In the genomic region with DNA sequence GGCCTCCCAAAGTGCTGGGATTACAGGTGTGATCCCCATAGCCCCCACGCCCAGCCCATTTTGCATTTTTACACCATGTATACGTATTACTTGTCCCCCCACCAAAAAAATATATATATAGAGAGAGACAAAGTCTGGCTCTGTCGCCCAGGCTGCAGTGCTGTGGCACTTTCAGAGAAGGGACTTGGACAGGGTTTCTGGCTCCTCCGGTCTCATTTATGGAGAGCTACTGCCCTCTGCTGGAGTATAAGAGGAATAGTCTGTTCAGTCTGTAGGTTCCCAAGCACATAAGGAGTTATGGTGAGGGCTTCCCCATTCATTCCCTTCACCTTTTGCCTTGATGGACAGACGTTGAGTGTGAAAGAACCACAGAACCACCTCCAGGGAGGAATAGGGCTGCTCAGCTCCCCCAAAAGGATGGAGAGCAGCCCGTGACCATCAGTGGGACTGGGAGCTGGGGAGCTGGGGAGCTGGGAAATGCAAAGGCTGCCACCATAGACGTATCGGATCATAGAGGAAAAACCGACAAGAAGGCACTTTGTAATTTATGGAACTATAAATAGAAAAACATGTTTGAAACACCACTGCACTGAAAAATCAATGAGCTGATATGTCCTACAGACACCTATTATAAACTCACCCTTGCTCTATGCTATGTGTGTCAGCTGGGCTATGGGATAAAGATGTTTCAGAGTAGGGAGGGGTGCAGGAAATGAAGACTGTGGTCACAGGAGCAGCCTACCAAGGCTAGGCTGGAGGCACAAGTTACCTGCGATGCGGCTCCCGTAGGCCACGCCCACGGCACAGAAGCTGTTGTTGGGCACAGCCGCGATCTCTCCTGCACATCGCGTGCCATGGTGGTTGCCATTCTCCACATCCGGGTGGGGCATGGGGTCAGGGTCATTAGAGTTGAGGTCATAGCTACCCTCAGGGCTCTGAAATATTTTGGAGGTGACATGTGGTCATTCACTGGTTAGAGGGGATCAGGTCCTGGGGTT, we compare ENCODE assay signal across 1 cellular context.
TF ChIP-seq lines count a peak whose summit lies in the region.

No MANE protein-coding gene starts in this region.

TF ChIP-seq in K562, 482 proteins besides CTCF, POLR2A, EP300 and RAD21 (continued from another document):
- TF ChIP-seq, protein P1, sequence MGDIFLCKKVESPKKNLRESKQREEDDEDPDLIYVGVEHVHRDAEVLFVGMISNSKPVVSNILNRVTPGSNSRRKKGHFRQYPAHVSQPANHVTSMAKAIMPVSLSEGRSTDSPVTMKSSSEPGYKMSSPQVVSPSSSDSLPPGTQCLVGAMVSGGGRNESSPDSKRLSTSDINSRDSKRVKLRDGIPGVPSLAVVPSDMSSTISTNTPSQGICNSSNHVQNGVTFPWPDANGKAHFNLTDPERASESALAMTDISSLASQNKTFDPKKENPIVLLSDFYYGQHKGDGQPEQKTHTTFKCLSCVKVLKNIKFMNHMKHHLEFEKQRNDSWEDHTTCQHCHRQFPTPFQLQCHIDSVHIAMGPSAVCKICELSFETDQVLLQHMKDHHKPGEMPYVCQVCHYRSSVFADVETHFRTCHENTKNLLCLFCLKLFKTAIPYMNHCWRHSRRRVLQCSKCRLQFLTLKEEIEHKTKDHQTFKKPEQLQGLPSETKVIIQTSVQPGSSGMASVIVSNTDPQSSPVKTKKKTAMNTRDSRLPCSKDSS (IDR thresholded peaks at IDR 0.05; ENCODE audit: low read depth, partially characterized antibody) = no peak
- TF ChIP-seq PTRF (tag; IDR thresholded peaks at IDR 0.05) (no peak), KDM1A (IDR thresholded peaks at IDR 0.05) (no peak), CREM (IDR thresholded peaks at IDR 0.05; ENCODE audit: low read depth) (no peak), MAFK (IDR thresholded peaks at IDR 0.05; ENCODE audit: low read length) (no peak), FIP1L1 (IDR thresholded peaks at IDR 0.05; ENCODE audit: low read depth, low read length, poor library complexity, severe bottlenecking) (no peak), KDM2B (CRISPR knock-in tag; IDR thresholded peaks at IDR 0.05) (no peak), POLR2G (IDR thresholded peaks at IDR 0.05; ENCODE audit: low read depth, low read length) (0 out of 2 replicates have a peak, but pooled peaks have one; percentile 15), SMAD3 (CRISPR knock-in tag; conservative IDR thresholded peaks at IDR 0.05) (no peak), ZNF699 (CRISPR knock-in tag; IDR thresholded peaks at IDR 0.05; ENCODE audit: insufficient replicate concordance) (no peak)
- TF ChIP-seq, protein P2, sequence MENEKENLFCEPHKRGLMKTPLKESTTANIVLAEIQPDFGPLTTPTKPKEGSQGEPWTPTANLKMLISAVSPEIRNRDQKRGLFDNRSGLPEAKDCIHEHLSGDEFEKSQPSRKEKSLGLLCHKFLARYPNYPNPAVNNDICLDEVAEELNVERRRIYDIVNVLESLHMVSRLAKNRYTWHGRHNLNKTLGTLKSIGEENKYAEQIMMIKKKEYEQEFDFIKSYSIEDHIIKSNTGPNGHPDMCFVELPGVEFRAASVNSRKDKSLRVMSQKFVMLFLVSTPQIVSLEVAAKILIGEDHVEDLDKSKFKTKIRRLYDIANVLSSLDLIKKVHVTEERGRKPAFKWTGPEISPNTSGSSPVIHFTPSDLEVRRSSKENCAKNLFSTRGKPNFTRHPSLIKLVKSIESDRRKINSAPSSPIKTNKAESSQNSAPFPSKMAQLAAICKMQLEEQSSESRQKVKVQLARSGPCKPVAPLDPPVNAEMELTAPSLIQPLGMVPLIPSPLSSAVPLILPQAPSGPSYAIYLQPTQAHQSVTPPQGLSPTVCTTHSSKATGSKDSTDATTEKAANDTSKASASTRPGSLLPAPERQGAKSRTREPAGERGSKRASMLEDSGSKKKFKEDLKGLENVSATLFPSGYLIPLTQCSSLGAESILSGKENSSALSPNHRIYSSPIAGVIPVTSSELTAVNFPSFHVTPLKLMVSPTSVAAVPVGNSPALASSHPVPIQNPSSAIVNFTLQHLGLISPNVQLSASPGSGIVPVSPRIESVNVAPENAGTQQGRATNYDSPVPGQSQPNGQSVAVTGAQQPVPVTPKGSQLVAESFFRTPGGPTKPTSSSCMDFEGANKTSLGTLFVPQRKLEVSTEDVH (IDR thresholded peaks at IDR 0.05; ENCODE audit: low read depth, partially characterized antibody) = no peak
- TF ChIP-seq, protein P3, sequence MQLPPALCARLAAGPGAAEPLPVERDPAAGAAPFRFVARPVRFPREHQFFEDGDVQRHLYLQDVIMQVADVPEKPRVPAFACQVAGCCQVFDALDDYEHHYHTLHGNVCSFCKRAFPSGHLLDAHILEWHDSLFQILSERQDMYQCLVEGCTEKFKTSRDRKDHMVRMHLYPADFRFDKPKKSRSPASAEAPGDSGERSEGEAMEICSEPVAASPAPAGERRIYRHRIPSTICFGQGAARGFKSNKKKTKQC (CRISPR knock-in tag; IDR thresholded peaks at IDR 0.05) = no peak
- TF ChIP-seq, protein P4, sequence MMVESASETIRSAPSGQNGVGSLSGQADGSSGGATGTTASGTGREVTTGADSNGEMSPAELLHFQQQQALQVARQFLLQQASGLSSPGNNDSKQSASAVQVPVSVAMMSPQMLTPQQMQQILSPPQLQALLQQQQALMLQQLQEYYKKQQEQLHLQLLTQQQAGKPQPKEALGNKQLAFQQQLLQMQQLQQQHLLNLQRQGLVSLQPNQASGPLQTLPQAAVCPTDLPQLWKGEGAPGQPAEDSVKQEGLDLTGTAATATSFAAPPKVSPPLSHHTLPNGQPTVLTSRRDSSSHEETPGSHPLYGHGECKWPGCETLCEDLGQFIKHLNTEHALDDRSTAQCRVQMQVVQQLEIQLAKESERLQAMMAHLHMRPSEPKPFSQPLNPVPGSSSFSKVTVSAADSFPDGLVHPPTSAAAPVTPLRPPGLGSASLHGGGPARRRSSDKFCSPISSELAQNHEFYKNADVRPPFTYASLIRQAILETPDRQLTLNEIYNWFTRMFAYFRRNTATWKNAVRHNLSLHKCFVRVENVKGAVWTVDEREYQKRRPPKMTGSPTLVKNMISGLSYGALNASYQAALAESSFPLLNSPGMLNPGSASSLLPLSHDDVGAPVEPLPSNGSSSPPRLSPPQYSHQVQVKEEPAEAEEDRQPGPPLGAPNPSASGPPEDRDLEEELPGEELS (CRISPR knock-in tag; IDR thresholded peaks at IDR 0.05; ENCODE audit: borderline replicate concordance) = no peak
- TF ChIP-seq, protein P5, sequence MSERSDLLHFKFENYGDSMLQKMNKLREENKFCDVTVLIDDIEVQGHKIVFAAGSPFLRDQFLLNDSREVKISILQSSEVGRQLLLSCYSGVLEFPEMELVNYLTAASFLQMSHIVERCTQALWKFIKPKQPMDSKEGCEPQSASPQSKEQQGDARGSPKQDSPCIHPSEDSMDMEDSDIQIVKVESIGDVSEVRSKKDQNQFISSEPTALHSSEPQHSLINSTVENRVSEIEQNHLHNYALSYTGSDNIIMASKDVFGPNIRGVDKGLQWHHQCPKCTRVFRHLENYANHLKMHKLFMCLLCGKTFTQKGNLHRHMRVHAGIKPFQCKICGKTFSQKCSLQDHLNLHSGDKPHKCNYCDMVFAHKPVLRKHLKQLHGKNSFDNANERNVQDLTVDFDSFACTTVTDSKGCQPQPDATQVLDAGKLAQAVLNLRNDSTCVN (CRISPR knock-in tag; IDR thresholded peaks at IDR 0.05) = no peak
- TF ChIP-seq, protein P6, sequence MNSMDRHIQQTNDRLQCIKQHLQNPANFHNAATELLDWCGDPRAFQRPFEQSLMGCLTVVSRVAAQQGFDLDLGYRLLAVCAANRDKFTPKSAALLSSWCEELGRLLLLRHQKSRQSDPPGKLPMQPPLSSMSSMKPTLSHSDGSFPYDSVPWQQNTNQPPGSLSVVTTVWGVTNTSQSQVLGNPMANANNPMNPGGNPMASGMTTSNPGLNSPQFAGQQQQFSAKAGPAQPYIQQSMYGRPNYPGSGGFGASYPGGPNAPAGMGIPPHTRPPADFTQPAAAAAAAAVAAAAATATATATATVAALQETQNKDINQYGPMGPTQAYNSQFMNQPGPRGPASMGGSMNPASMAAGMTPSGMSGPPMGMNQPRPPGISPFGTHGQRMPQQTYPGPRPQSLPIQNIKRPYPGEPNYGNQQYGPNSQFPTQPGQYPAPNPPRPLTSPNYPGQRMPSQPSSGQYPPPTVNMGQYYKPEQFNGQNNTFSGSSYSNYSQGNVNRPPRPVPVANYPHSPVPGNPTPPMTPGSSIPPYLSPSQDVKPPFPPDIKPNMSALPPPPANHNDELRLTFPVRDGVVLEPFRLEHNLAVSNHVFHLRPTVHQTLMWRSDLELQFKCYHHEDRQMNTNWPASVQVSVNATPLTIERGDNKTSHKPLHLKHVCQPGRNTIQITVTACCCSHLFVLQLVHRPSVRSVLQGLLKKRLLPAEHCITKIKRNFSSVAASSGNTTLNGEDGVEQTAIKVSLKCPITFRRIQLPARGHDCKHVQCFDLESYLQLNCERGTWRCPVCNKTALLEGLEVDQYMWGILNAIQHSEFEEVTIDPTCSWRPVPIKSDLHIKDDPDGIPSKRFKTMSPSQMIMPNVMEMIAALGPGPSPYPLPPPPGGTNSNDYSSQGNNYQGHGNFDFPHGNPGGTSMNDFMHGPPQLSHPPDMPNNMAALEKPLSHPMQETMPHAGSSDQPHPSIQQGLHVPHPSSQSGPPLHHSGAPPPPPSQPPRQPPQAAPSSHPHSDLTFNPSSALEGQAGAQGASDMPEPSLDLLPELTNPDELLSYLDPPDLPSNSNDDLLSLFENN (IDR thresholded peaks at IDR 0.05; ENCODE audit: low read depth in 2 of 2, low read length in 2 of 2) = no peak
- TF ChIP-seq, protein P7, sequence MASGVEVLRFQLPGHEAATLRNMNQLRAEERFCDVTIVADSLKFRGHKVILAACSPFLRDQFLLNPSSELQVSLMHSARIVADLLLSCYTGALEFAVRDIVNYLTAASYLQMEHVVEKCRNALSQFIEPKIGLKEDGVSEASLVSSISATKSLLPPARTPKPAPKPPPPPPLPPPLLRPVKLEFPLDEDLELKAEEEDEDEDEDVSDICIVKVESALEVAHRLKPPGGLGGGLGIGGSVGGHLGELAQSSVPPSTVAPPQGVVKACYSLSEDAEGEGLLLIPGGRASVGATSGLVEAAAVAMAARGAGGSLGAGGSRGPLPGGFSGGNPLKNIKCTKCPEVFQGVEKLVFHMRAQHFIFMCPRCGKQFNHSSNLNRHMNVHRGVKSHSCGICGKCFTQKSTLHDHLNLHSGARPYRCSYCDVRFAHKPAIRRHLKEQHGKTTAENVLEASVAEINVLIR (CRISPR knock-in tag; IDR thresholded peaks at IDR 0.05) = no peak
TF ChIP-seq in K562: peak in this region for 7.
